1 cellular context compared by ENCODE assay signal in the genomic region with DNA sequence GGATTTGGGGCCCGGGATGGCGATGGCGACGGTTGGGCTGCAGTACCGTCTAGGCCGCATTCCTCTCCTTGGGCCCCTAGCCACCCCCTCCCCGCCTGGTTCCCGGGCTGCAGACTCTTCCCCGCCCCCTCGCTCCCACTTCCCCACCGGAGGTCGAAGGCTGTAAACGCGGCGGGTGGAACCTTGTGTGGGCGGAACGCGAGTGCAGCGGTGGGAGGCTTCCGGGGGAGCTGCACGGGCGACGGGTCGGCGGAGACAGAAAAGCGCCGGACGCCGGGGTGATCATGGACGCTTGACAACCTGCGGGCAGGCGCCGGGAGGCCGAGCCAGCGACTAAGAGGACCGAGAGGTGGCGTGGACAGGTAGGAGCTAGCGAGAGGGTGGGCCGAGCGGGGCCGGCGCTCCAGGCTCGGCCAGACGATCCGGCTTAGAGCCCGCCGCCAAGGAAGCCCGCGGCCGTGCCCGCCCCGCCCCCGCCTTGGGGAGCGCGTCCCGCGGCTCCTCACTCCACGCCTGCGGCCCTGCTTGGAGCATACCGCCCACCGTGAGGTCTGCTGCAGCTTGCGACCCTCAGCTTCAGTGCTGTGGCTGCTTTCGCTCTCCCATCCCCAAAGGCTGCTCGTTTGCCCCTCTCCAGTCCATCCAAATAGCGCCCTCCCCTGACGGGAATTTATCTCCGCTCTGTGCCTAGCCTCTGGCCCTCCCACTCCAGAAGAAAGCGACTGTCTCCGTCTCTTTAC.
TF ChIP-seq lines count a peak whose summit lies in the region.

A gene (plus strand): TSS at position 269 of the 740 bp plus-strand sequence. CDS start 2,126 bp downstream, outside the sequence.

TF ChIP-seq in HepG2, 621 proteins besides CTCF, POLR2A, EP300 and RAD21 (continued from another document):
- TF ChIP-seq ZNF589 (CRISPR knock-in tag; conservative IDR thresholded peaks at IDR 0.05) = peak; percentile 92
- peak; percentile 76; the same call in 1 of the 2 replicates for TF ChIP-seq GTF2F1 (IDR thresholded peaks at IDR 0.05; ENCODE audit: low read length)
- TF ChIP-seq HMG20A (CRISPR knock-in tag; IDR thresholded peaks at IDR 0.05; ENCODE audit: borderline replicate concordance) = peak; percentile 57; the same call in 1 of the 2 replicates
- no peak for TF ChIP-seq ZNF75D (CRISPR knock-in tag; IDR thresholded peaks at IDR 0.05; ENCODE audit: borderline replicate concordance)
- TF ChIP-seq KDM3A (CRISPR knock-in tag; IDR thresholded peaks at IDR 0.05; ENCODE audit: low read depth) = peak; percentile 98
- peak; percentile 68; the same call in 1 of the 2 replicates for TF ChIP-seq CHD2 (IDR thresholded peaks at IDR 0.05; ENCODE audit: low read depth, low read length)
- peak; percentile 61; the same call in 1 of the 2 replicates for TF ChIP-seq NKX3-1 (CRISPR knock-in tag; IDR thresholded peaks at IDR 0.05)
- TF ChIP-seq, protein P1, sequence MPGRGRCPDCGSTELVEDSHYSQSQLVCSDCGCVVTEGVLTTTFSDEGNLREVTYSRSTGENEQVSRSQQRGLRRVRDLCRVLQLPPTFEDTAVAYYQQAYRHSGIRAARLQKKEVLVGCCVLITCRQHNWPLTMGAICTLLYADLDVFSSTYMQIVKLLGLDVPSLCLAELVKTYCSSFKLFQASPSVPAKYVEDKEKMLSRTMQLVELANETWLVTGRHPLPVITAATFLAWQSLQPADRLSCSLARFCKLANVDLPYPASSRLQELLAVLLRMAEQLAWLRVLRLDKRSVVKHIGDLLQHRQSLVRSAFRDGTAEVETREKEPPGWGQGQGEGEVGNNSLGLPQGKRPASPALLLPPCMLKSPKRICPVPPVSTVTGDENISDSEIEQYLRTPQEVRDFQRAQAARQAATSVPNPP (CRISPR knock-in tag; IDR thresholded peaks at IDR 0.05) = peak; percentile 81; the same call in 1 of the 2 replicates
- TF ChIP-seq SETDB1 (CRISPR knock-in tag; IDR thresholded peaks at IDR 0.05; ENCODE audit: borderline replicate concordance) = no peak; the same call in 1 of the 2 replicates
- TF ChIP-seq TSC22D2 (CRISPR knock-in tag; IDR thresholded peaks at IDR 0.05; ENCODE audit: borderline replicate concordance) = peak; percentile 96; the same call in 1 of the 2 replicates
- TF ChIP-seq, protein P2, sequence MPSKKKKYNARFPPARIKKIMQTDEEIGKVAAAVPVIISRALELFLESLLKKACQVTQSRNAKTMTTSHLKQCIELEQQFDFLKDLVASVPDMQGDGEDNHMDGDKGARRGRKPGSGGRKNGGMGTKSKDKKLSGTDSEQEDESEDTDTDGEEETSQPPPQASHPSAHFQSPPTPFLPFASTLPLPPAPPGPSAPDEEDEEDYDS (CRISPR knock-in tag; IDR thresholded peaks at IDR 0.05) = peak; percentile 60; the same call in 1 of the 2 replicates
- TF ChIP-seq, protein P3, sequence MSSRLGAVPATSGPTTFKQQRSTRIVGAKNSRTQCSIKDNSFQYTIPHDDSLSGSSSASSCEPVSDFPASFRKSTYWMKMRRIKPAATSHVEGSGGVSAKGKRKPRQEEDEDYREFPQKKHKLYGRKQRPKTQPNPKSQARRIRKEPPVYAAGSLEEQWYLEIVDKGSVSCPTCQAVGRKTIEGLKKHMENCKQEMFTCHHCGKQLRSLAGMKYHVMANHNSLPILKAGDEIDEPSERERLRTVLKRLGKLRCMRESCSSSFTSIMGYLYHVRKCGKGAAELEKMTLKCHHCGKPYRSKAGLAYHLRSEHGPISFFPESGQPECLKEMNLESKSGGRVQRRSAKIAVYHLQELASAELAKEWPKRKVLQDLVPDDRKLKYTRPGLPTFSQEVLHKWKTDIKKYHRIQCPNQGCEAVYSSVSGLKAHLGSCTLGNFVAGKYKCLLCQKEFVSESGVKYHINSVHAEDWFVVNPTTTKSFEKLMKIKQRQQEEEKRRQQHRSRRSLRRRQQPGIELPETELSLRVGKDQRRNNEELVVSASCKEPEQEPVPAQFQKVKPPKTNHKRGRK (CRISPR knock-in tag; IDR thresholded peaks at IDR 0.05) = 0 out of 2 replicates have a peak, but pooled peaks have one; percentile 75
- peak; percentile 100 for TF ChIP-seq ZNF788 (CRISPR knock-in tag; IDR thresholded peaks at IDR 0.05; ENCODE audit: borderline replicate concordance)
- TF ChIP-seq ERF (CRISPR knock-in tag; IDR thresholded peaks at IDR 0.05) = peak; percentile 94
- TF ChIP-seq, protein P4, sequence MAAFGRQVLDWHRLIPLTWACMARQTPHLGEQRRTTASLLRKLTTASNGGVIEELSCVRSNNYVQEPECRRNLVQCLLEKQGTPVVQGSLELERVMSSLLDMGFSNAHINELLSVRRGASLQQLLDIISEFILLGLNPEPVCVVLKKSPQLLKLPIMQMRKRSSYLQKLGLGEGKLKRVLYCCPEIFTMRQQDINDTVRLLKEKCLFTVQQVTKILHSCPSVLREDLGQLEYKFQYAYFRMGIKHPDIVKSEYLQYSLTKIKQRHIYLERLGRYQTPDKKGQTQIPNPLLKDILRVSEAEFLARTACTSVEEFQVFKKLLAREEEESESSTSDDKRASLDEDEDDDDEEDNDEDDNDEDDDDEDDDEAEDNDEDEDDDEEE (CRISPR knock-in tag; IDR thresholded peaks at IDR 0.05) = peak; percentile 97; the same call in 1 of the 2 replicates
- TF ChIP-seq, protein P5, sequence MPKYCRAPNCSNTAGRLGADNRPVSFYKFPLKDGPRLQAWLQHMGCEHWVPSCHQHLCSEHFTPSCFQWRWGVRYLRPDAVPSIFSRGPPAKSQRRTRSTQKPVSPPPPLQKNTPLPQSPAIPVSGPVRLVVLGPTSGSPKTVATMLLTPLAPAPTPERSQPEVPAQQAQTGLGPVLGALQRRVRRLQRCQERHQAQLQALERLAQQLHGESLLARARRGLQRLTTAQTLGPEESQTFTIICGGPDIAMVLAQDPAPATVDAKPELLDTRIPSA (CRISPR knock-in tag; IDR thresholded peaks at IDR 0.05; ENCODE audit: borderline replicate concordance) = peak; percentile 83; the same call in 1 of the 2 replicates
- TF ChIP-seq, protein P6, sequence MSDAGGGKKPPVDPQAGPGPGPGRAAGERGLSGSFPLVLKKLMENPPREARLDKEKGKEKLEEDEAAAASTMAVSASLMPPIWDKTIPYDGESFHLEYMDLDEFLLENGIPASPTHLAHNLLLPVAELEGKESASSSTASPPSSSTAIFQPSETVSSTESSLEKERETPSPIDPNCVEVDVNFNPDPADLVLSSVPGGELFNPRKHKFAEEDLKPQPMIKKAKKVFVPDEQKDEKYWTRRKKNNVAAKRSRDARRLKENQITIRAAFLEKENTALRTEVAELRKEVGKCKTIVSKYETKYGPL (CRISPR knock-in tag; IDR thresholded peaks at IDR 0.05) = no peak
